13 cellular contexts compared by ENCODE assay signal in the genomic region with DNA sequence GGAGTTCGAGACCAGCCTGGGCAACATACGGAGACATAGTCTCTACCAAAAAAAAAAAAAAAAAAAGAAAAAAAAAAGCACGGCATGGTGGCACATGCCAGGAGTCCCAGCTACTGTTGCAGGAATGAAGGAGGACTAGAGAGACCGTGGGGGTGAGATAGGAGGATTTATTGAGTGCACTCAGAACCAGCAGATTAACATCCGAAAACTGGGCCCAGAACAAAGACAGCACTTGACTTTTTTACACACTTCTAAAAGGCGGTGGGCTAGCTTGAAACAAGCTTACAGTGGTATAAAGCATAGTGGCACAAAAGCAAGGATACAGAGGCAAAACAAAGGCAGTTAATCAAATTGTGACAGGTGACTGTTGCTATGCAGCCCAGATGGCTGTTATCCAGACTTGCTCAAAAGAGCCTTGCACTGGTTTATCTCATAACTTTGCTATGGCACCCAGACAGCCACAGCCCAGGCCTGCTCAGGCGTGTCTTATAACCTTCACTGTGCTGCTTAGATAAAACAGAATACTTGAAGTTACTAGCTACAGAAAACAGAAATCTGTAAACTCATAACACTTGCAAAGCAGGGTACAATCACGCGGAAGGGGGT. TPM values are rescaled to one million over a fixed set of nuclear protein-coding genes. Genes with fewer than 3 reads are reported as not detected.
A peak's percentile ranks its signal among the peaks of the same experiment; 100 is the strongest.
DNase-seq lines count a peak whose midpoint lies in the region; ATAC-seq and TF ChIP-seq lines count a peak whose summit lies in the region.
"Had no signal": no experiment of that assay in that cellular context is flagged by ENCODE, and none has a peak within 500 bp of the region (broad histone marks: within the 10 kb centered on the region; RNA-seq: fewer than 3 reads in every experiment).

No MANE protein-coding gene starts in this region.

- no peaks in the 10 kb centered on the region for H3K9me3 ChIP-seq in right cardiac atrium (ENCODE audit: control insufficient read depth, low read length)

- no peaks in the 10 kb centered on the region for H3K27me3 ChIP-seq in right cardiac atrium (ENCODE audit: control insufficient read depth, insufficient read depth)
- H3K27me3 ChIP-seq: right atrium auricular region had no signal

- WGBS in right cardiac atrium = 82% methylated on average over 9 of the region's 9 CpGs

- intact Hi-C loops in right cardiac atrium (cut with DNase I) = no loop called here

- H3K4me1 ChIP-seq in right cardiac atrium (ENCODE audit: control insufficient read depth, insufficient read depth, low read length) = no peaks in the 10 kb centered on the region
- H3K4me1 ChIP-seq: HAP-1, right atrium auricular region had no signal

- peaks cover 6% of the 10 kb centered on the region for H3K27me3 Mint-ChIP-seq in HFFc6 (ENCODE audit: insufficient read depth)

- DNase-seq in ACHN (peak; percentile 28), EH (ENCODE audit: low read depth) (peak; percentile 33), SK-N-DZ (ENCODE audit: low spot score) (peak; percentile 73), fibroblast of pulmonary artery (ENCODE audit: low read depth) (peak; percentile 57), HFFc6 (no peak), right cardiac atrium (no peak)
- DNase-seq: effector memory CD4-positive, alpha-beta T cell; NCI-H510A treated with DMSO at 0.1 percent for 48 hours had no signal

- H3K27ac ChIP-seq in right cardiac atrium (ENCODE audit: low read length) = no peak overlapping the region
- H3K27ac ChIP-seq: right atrium auricular region had no signal

- TF ChIP-seq CTCF in fibroblast of pulmonary artery (IDR thresholded peaks at IDR 0.05; ENCODE audit: low read length, missing control alignments) = no peak
- no peak for TF ChIP-seq CTCF in HFFc6 (IDR thresholded peaks at IDR 0.05)

- no peak overlapping the region for H3K4me3 ChIP-seq in fibroblast of pulmonary artery (replicated peaks; ENCODE audit: low read depth, low read length)
- H3K4me3 ChIP-seq in right cardiac atrium (ENCODE audit: low read length) = no peak overlapping the region
- H3K4me3 ChIP-seq: HAP-1, right atrium auricular region had no signal

- no peak overlapping the region for H3K4me3 Mint-ChIP-seq in HFFc6
- H3K4me3 Mint-ChIP-seq: T-helper 2 cell treated with Interferon-gamma antibody and Interleukin-4, amounts not matched to agents 5 μg/mL and 100 μg/mL, for 36 hours had no signal

- H3K4me1 Mint-ChIP-seq in HFFc6 (ENCODE audit: low read depth) = no peaks in the 10 kb centered on the region

- no peak overlapping the region for H3K27ac Mint-ChIP-seq in HFFc6
- H3K27ac Mint-ChIP-seq: T-helper 2 cell treated with Interferon-gamma antibody and Interleukin-4, amounts not matched to agents 5 μg/mL and 100 μg/mL, for 36 hours had no signal

- H3K36me3 Mint-ChIP-seq in HFFc6 (ENCODE audit: low read depth) = peaks cover 26% of the 10 kb centered on the region

- in situ Hi-C loops in ACHN (cut with HindIII; ENCODE audit: low pct_ligation_motif_present, low pct_unique_long_range_greater_than_20kb, low sequenced_read_pairs) = no loop called here

- ATAC-seq in GM18858 (IDR thresholded peaks at IDR 0.05; ENCODE audit: unreplicated experiment) = no peak
- ATAC-seq in right cardiac atrium = no peak
- ATAC-seq in GM21576 (IDR thresholded peaks at IDR 0.05; ENCODE audit: unreplicated experiment) = no peak

- H3K9me3 Mint-ChIP-seq in HFFc6 = peaks cover 34% of the 10 kb centered on the region

RNA-seq across cellular contexts. Expression of gene PI4K2B, which starts 10.0 kb away (rescaled TPM):
- polyA plus RNA-seq in SK-N-DZ (2014; cell fraction: cytosol; rRNA removed) = 30.9 and 31.0 TPM in 2 replicates
- 16.8 and 19.0 TPM in 2 replicates for polyA plus RNA-seq in SK-N-DZ (2014; cell fraction: nucleus; rRNA removed)
- 10 to 100 TPM; 28.3 to 33.8 (median 30.5) TPM for total RNA-seq in HFFc6 (2021; fragmentation: NEBNext Ultra II Directional; extraction: Animal tissue kit (Norgen Biotek cat#: 25700))
- total RNA-seq in right cardiac atrium = 1 to 10 TPM; 2.3 to 4.0 (median 3.1) TPM
- 2.5 TPM for polyA plus RNA-seq in right cardiac atrium

Comparison
In these comparisons a context has a peak if more than half of its experiments do, and no peak if none do; other contexts are left out.
1. DNase-seq: peak in ACHN (single experiment), EH (single experiment), SK-N-DZ (single experiment) and fibroblast of pulmonary artery (single experiment); none in HFFc6 (single experiment) and right cardiac atrium (0 of 3).
2. RNA of gene PI4K2B, which starts 10.0 kb away (total RNA-seq): 28.3 to 33.8 TPM in HFFc6; 2.3 to 4.0 TPM in right cardiac atrium; every median in the first group is over 4 times any median in the second.